Comparison of ENCODE assay signal across 14 cellular contexts in the genomic region with DNA sequence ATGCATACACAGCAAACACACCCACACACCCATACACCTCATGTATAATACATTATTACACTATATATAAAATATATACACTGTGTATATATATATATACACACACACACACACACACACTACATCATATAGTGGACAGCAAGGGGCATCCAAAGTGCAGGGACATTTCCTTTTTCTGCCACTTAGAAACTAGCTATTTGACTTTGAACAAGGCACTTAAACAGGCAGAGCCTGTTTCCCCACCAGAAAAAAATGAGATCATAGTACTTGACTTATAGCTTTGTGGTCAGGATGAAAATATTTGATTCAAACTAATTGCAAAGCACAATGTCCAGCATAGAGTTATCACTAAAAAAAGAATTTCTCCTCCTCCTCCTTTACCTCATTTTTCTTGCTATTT.
A peak's percentile ranks its signal among the peaks of the same experiment; 100 is the strongest.
DNase-seq lines count a peak whose midpoint lies in the region; TF ChIP-seq lines count a peak whose summit lies in the region.
"Had no signal": no experiment of that assay in that cellular context is flagged by ENCODE, and none has a peak within 500 bp of the region (broad histone marks: within the 10 kb centered on the region; RNA-seq: fewer than 3 reads in every experiment).

No MANE protein-coding gene starts in this region.

- no peaks in the 10 kb centered on the region for H3K36me3 Mint-ChIP-seq in MCF 10A (ENCODE audit: insufficient read depth, unreplicated experiment)
- no peaks in the 10 kb centered on the region for H3K36me3 Mint-ChIP-seq in glutamatergic neuron (ENCODE audit: unreplicated experiment)
- H3K36me3 Mint-ChIP-seq in nephron (ENCODE audit: low read depth), result no peaks in the 10 kb centered on the region

- H3K27ac Mint-ChIP-seq in MCF 10A (ENCODE audit: low read depth, unreplicated experiment) (no peak overlapping the region), glutamatergic neuron (ENCODE audit: unreplicated experiment) (peak overlapping the region; percentile 44), nephron (peak overlapping the region in 2 of 3 experiments; percentile 16 to 38)
- H3K27ac Mint-ChIP-seq: CD4-positive, alpha-beta T cell had no signal

- in situ Hi-C loops in T47D (cut with HindIII; ENCODE audit: low pct_unique_long_range_greater_than_20kb, low sequenced_read_pairs), result no loop called here

- no peak for TF ChIP-seq CTCF in MCF 10A (IDR thresholded peaks at IDR 0.05; ENCODE audit: unreplicated experiment)
- no peak for TF ChIP-seq CTCF in glutamatergic neuron (IDR thresholded peaks at IDR 0.05; ENCODE audit: partially characterized antibody, unreplicated experiment)
- no peak for TF ChIP-seq CTCF in nephron (IDR thresholded peaks at IDR 0.05; ENCODE audit: unreplicated experiment in 3 of 3)

- BruUV-seq in MCF 10A (replicated peaks; lab: Mats Ljungman, UMichigan), result no TSS peak

- intact Hi-C loops in MCF 10A (cut with micrococcal nuclease), result no loop called here

- CTCF ChIA-PET in MCF 10A (lab: Yijun Ruan, JAX), result interaction anchor here (1.4 kb wide), 1 partner anchor 83 kb away, joined by 6 read pairs; no protein-coding TSS in a partner anchor

- DNase-seq in DMS79 treated with DMSO at 0.1 percent for 48 hours (lab: John Stamatoyannopoulos, UW) (peak; percentile 4), DMS79 (lab: John Stamatoyannopoulos, UW) (no peak), T47D (ENCODE audit: low read depth in 1 of 2, low spot score in 1 of 2) (peak; percentile 9 to 72), MCF 10A (ENCODE audit: unreplicated experiment) (no peak), glutamatergic neuron (no peak), DMS 273 (lab: John Stamatoyannopoulos, UW; ENCODE audit: unreplicated experiment) (no peak), GM03348 (ENCODE audit: low spot score) (no peak)
- DNase-seq: AML-193; Caco-2; CD4-positive, alpha-beta T cell; GF-D8; GM23248; IMR-90 had no signal

- H3K4me3 Mint-ChIP-seq in MCF 10A (ENCODE audit: unreplicated experiment), result no peak overlapping the region
- no peak overlapping the region for H3K4me3 Mint-ChIP-seq in glutamatergic neuron (ENCODE audit: unreplicated experiment)
- no peak overlapping the region for H3K4me3 Mint-ChIP-seq in nephron
- H3K4me3 Mint-ChIP-seq: CD4-positive, alpha-beta T cell had no signal

- no peaks in the 10 kb centered on the region for H3K9me3 Mint-ChIP-seq in MCF 10A (ENCODE audit: unreplicated experiment)
- H3K9me3 Mint-ChIP-seq in glutamatergic neuron (ENCODE audit: unreplicated experiment), result peaks cover 3% of the 10 kb centered on the region
- no peaks in the 10 kb centered on the region for H3K9me3 Mint-ChIP-seq in nephron
- H3K9me3 Mint-ChIP-seq: CD4-positive, alpha-beta T cell had no signal

- H3K4me1 Mint-ChIP-seq in MCF 10A (ENCODE audit: insufficient read depth, unreplicated experiment) (no peaks in the 10 kb centered on the region), glutamatergic neuron (ENCODE audit: low read depth, unreplicated experiment) (peaks cover 45% of the 10 kb centered on the region), nephron (peaks cover 30% of the 10 kb centered on the region)

- POLR2A ChIA-PET in MCF 10A (lab: Yijun Ruan, JAX), result no interaction called here

- H3K27me3 Mint-ChIP-seq in MCF 10A (ENCODE audit: insufficient read depth, unreplicated experiment) (peaks cover 66% of the 10 kb centered on the region), glutamatergic neuron (ENCODE audit: unreplicated experiment) (no peaks in the 10 kb centered on the region), nephron (ENCODE audit: low read depth) (no peaks in the 10 kb centered on the region)

Comparison
In these comparisons a context has a peak if more than half of its experiments do, and no peak if none do; other contexts are left out.
1. DNase-seq: peak in DMS79 treated with DMSO at 0.1 percent for 48 hours (single experiment) and T47D (2 of 2); none in DMS79 (single experiment), MCF 10A (single experiment), glutamatergic neuron (single experiment), DMS 273 (single experiment) and GM03348 (single experiment).